14 cellular contexts compared by ENCODE assay signal in genomic region chr3:154718058-154718457, GRCh38.
"Had no signal": no experiment of that assay in that cellular context is flagged by ENCODE, and none has a peak within 500 bp of the region (broad histone marks: within the 10 kb centered on the region; RNA-seq: fewer than 3 reads in every experiment).

No MANE protein-coding gene starts in this region.

- H3K27ac ChIP-seq: esophagus squamous epithelium, testis, upper lobe of left lung had no signal

- H3K9me3 Mint-ChIP-seq: activated naive CD4-positive, alpha-beta T cell treated with anti-CD3 and anti-CD28 coated beads for 36 hours; activated naive CD8-positive, alpha-beta T cell treated with anti-CD3 and anti-CD28 coated beads, Interleukin-2, amount 50 U/mL, for 24 hours; neural crest cell; stimulated activated naive CD8-positive, alpha-beta T cell treated with anti-CD3 and anti-CD28 coated beads, Interleukin-15, amount 100 ng/mL, for 72 hours had no signal

- H3K27ac Mint-ChIP-seq: activated naive CD4-positive, alpha-beta T cell treated with anti-CD3 and anti-CD28 coated beads for 36 hours; activated naive CD8-positive, alpha-beta T cell treated with anti-CD3 and anti-CD28 coated beads, Interleukin-2, amount 50 U/mL, for 24 hours; activated T-helper 17 cell treated with anti-CD3 and anti-CD28 coated beads, Interleukin-2, amount 50 U/mL, for 72 hours; stimulated activated naive CD8-positive, alpha-beta T cell treated with anti-CD3 and anti-CD28 coated beads, Interleukin-15, amount 100 ng/mL, for 72 hours had no signal

- H3K4me1 ChIP-seq: esophagus squamous epithelium, testis, upper lobe of left lung had no signal

- H3K27me3 ChIP-seq: esophagus squamous epithelium, testis, upper lobe of left lung had no signal

- DNase-seq: activated CD4-positive, CD25-positive, alpha-beta regulatory T cell treated with anti-CD3 and anti-CD28 coated beads, Interleukin-2, amount 50 U/mL, for 72 hours; activated naive CD4-positive, alpha-beta T cell treated with anti-CD3 and anti-CD28 coated beads for 36 hours; activated naive CD8-positive, alpha-beta T cell treated with anti-CD3 and anti-CD28 coated beads, Interleukin-2, amount 50 U/mL, for 24 hours; aorta; cortex of kidney; effector CD4-positive, alpha-beta T cell; esophagus squamous epithelium; hypothalamus; stimulated activated naive CD8-positive, alpha-beta T cell treated with anti-CD3 and anti-CD28 coated beads, Interleukin-15, amount 100 ng/mL, for 72 hours; testis; upper lobe of left lung had no signal

- ATAC-seq: activated naive CD8-positive, alpha-beta T cell treated with anti-CD3 and anti-CD28 coated beads, Interleukin-2, amount 50 U/mL, for 24 hours; activated T-helper 17 cell treated with anti-CD3 and anti-CD28 coated beads, Interleukin-2, amount 50 U/mL, for 72 hours; sciatic nerve; stimulated activated naive CD8-positive, alpha-beta T cell treated with anti-CD3 and anti-CD28 coated beads, Interleukin-15, amount 100 ng/mL, for 72 hours had no signal

- H3K27me3 Mint-ChIP-seq: activated naive CD8-positive, alpha-beta T cell treated with anti-CD3 and anti-CD28 coated beads, Interleukin-2, amount 50 U/mL, for 24 hours; activated T-helper 17 cell treated with anti-CD3 and anti-CD28 coated beads, Interleukin-2, amount 50 U/mL, for 72 hours; stimulated activated naive CD8-positive, alpha-beta T cell treated with anti-CD3 and anti-CD28 coated beads, Interleukin-15, amount 100 ng/mL, for 72 hours had no signal

- H3K4me3 Mint-ChIP-seq: activated naive CD4-positive, alpha-beta T cell treated with anti-CD3 and anti-CD28 coated beads for 36 hours; activated naive CD8-positive, alpha-beta T cell treated with anti-CD3 and anti-CD28 coated beads, Interleukin-2, amount 50 U/mL, for 24 hours; activated T-helper 17 cell treated with anti-CD3 and anti-CD28 coated beads, Interleukin-2, amount 50 U/mL, for 72 hours; neural crest cell; stimulated activated naive CD8-positive, alpha-beta T cell treated with anti-CD3 and anti-CD28 coated beads, Interleukin-15, amount 100 ng/mL, for 72 hours had no signal

- H3K4me1 Mint-ChIP-seq: activated naive CD8-positive, alpha-beta T cell treated with anti-CD3 and anti-CD28 coated beads, Interleukin-2, amount 50 U/mL, for 24 hours; activated T-helper 17 cell treated with anti-CD3 and anti-CD28 coated beads, Interleukin-2, amount 50 U/mL, for 72 hours; neural crest cell; stimulated activated naive CD8-positive, alpha-beta T cell treated with anti-CD3 and anti-CD28 coated beads, Interleukin-15, amount 100 ng/mL, for 72 hours had no signal
